Comparison of ENCODE assay signal across 9 cellular contexts in genomic region chr3:143120716-143121239, GRCh38. TPM values are rescaled to one million over a fixed set of nuclear protein-coding genes. Genes with fewer than 3 reads are reported as not detected.
DNase-seq lines count a peak whose midpoint lies in the region; ATAC-seq, FAIRE-seq and TF ChIP-seq lines count a peak whose summit lies in the region.
"Had no signal": no experiment of that assay in that cellular context is flagged by ENCODE, and none has a peak within 500 bp of the region (broad histone marks: within the 10 kb centered on the region; RNA-seq: fewer than 3 reads in every experiment).

No MANE protein-coding gene starts in this region.

- intact Hi-C loops in activated naive CD4-positive, alpha-beta T cell treated with anti-CD3 and anti-CD28 coated beads for 36 hours (cut with micrococcal nuclease): loop anchor here (1.0 to 5.0 kb wide), 9 partner anchors 45 to 642 kb away; no protein-coding TSS in a partner anchor

- H3K27me3 Mint-ChIP-seq in GM23338 (ENCODE audit: insufficient read depth, low read depth, poor library complexity): peaks cover 21% of the 10 kb centered on the region
- H3K27me3 Mint-ChIP-seq in activated naive CD4-positive, alpha-beta T cell treated with anti-CD3 and anti-CD28 coated beads for 36 hours (ENCODE audit: low read depth): no peaks in the 10 kb centered on the region

- H3K79me2 ChIP-seq in GM23338 (replicated peaks; ENCODE audit: insufficient read depth): no peaks in the 10 kb centered on the region

- ATAC-seq in GM23338: peak; percentile 18
- ATAC-seq: body of pancreas had no signal

- no peaks in the 10 kb centered on the region for H3F3A ChIP-seq in GM23338 (replicated peaks; ENCODE audit: low read depth)

- H2AFZ ChIP-seq in GM23338: peak overlapping the region; percentile 89

- H3K4me1 ChIP-seq in GM23338 (ENCODE audit: insufficient read depth) (peaks cover 15% of the 10 kb centered on the region), small intestine (ENCODE audit: control insufficient read depth in 2 of 2, insufficient read depth in 1 of 2, low read depth in 1 of 2, low read length in 1 of 2) (no peaks in the 10 kb centered on the region)

- no peak overlapping the region for H3K27ac ChIP-seq in GM23338 (ENCODE audit: low read depth)
- H3K27ac ChIP-seq in small intestine (ENCODE audit: low read depth in 1 of 2, low read length in 1 of 2): peak overlapping the region in 1 of 2 donors; percentile 75

- no peak overlapping the region for H3K27ac Mint-ChIP-seq in GM23338
- H3K27ac Mint-ChIP-seq in activated naive CD4-positive, alpha-beta T cell treated with anti-CD3 and anti-CD28 coated beads for 36 hours: no peak overlapping the region

- 0 to 1% (median 1%) methylated on average over 32 to 60 of the region's 60 CpGs for whole genome bisulfite sequencing in small intestine, 3 donors

- peak overlapping the region; percentile 81 for H3K4me3 ChIP-seq in GM23338
- peak overlapping the region; percentile 63 to 76 for H3K4me3 ChIP-seq in small intestine (ENCODE audit: low read depth in 1 of 2, low read length in 2 of 2)

- CTCF ChIA-PET in activated naive CD4-positive, alpha-beta T cell treated with anti-CD3 and anti-CD28 coated beads for 36 hours (lab: Charles Lee): interaction anchor here (0.6 to 3.0 kb wide), 25 partner anchors 9 to 862 kb away, joined by 3 to 16 read pairs (median 3); no protein-coding TSS in a partner anchor

- H3K36me3 ChIP-seq in GM23338 (ENCODE audit: insufficient read depth) (no peaks in the 10 kb centered on the region; the same call in 1 of the 2 replicates), small intestine (ENCODE audit: control insufficient read depth in 2 of 2, insufficient read depth in 2 of 2, low read length in 2 of 2) (no peaks in the 10 kb centered on the region)

- peaks cover 2% of the 10 kb centered on the region for H3K9me3 ChIP-seq in small intestine (ENCODE audit: control insufficient read depth, low read depth)
- H3K9me3 ChIP-seq: body of pancreas had no signal

- H3K9me2 ChIP-seq in GM23338 (ENCODE audit: insufficient read depth): no peaks in the 10 kb centered on the region

- H4K20me1 ChIP-seq in GM23338 (replicated peaks; ENCODE audit: insufficient read depth): peaks cover 2% of the 10 kb centered on the region; the same call in 1 of the 2 replicates

- no peaks in the 10 kb centered on the region for H3K9me3 Mint-ChIP-seq in GM23338
- H3K9me3 Mint-ChIP-seq in activated naive CD4-positive, alpha-beta T cell treated with anti-CD3 and anti-CD28 coated beads for 36 hours: no peaks in the 10 kb centered on the region

- peaks cover 16% of the 10 kb centered on the region for H3K36me3 Mint-ChIP-seq in GM23338 (ENCODE audit: low read depth)
- H3K36me3 Mint-ChIP-seq in activated naive CD4-positive, alpha-beta T cell treated with anti-CD3 and anti-CD28 coated beads for 36 hours (ENCODE audit: low read depth): peaks cover 6% of the 10 kb centered on the region

- peaks cover 34% of the 10 kb centered on the region for H3K4me1 Mint-ChIP-seq in GM23338
- H3K4me1 Mint-ChIP-seq in activated naive CD4-positive, alpha-beta T cell treated with anti-CD3 and anti-CD28 coated beads for 36 hours (ENCODE audit: low read depth): peaks cover 41% of the 10 kb centered on the region

- TF ChIP-seq CTCF in GM10266 (IDR thresholded peaks at IDR 0.05; ENCODE audit: control insufficient read depth, insufficient read depth, low read depth, missing control alignments) (peak; percentile 43), GM23338 (conservative IDR thresholded peaks at IDR 0.05; ENCODE audit: low read depth in 2 of 2) (no peak)

- no peak for FAIRE-seq in small intestine (lab: Jason Lieb, UNC)

- peak; percentile 73 for DNase-seq in GM10266 (ENCODE audit: extremely low spot score)
- peak; percentile 43 for DNase-seq in GM23338 (ENCODE audit: low spot score)
- DNase-seq in NCI-H146 (lab: John Stamatoyannopoulos, UW): peak; percentile 67
- DNase-seq in activated naive CD4-positive, alpha-beta T cell treated with anti-CD3 and anti-CD28 coated beads for 36 hours: peak; percentile 53
- DNase-seq in hepatic stellate cell (ENCODE audit: low spot score): peak; percentile 34
- DNase-seq in small intestine: no peak
- no peak for DNase-seq in NCI-H2107 treated with DMSO at 0.1 percent for 48 hours (lab: John Stamatoyannopoulos, UW; ENCODE audit: unreplicated experiment)
- DNase-seq in HT-29 (ENCODE audit: low spot score): no peak

- H3K4me3 Mint-ChIP-seq in GM23338: peak overlapping the region; percentile 66; the same call in 2 of the 3 replicates
- H3K4me3 Mint-ChIP-seq in activated naive CD4-positive, alpha-beta T cell treated with anti-CD3 and anti-CD28 coated beads for 36 hours: peak overlapping the region; percentile 62

- H3K27me3 ChIP-seq in GM23338 (ENCODE audit: insufficient read depth): peaks cover 33% of the 10 kb centered on the region
- H3K27me3 ChIP-seq in small intestine (ENCODE audit: control insufficient read depth in 2 of 2, insufficient read depth in 2 of 2, low read length in 2 of 2): peaks cover 0 to 14% of the 10 kb centered on the region in 2 donors

- peak overlapping the region; percentile 97 for H3K4me2 ChIP-seq in GM23338

TF ChIP-seq in GM23338, 12 proteins besides CTCF, POLR2A, EP300 and RAD21:
- no peak for TF ChIP-seq ZNF331 (CRISPR knock-in tag; IDR thresholded peaks at IDR 0.05; ENCODE audit: low read depth)
- no peak for TF ChIP-seq ZNF114 (CRISPR knock-in tag; IDR thresholded peaks at IDR 0.05)
- TF ChIP-seq POLR2AphosphoS5 (IDR thresholded peaks at IDR 0.05; ENCODE audit: low read depth): no peak
- TF ChIP-seq JUNB (IDR thresholded peaks at IDR 0.05; ENCODE audit: unreplicated experiment): no peak
- TF ChIP-seq CREB1 (CRISPR knock-in tag; IDR thresholded peaks at IDR 0.05; ENCODE audit: low read depth): no peak
- TF ChIP-seq, protein P1, sequence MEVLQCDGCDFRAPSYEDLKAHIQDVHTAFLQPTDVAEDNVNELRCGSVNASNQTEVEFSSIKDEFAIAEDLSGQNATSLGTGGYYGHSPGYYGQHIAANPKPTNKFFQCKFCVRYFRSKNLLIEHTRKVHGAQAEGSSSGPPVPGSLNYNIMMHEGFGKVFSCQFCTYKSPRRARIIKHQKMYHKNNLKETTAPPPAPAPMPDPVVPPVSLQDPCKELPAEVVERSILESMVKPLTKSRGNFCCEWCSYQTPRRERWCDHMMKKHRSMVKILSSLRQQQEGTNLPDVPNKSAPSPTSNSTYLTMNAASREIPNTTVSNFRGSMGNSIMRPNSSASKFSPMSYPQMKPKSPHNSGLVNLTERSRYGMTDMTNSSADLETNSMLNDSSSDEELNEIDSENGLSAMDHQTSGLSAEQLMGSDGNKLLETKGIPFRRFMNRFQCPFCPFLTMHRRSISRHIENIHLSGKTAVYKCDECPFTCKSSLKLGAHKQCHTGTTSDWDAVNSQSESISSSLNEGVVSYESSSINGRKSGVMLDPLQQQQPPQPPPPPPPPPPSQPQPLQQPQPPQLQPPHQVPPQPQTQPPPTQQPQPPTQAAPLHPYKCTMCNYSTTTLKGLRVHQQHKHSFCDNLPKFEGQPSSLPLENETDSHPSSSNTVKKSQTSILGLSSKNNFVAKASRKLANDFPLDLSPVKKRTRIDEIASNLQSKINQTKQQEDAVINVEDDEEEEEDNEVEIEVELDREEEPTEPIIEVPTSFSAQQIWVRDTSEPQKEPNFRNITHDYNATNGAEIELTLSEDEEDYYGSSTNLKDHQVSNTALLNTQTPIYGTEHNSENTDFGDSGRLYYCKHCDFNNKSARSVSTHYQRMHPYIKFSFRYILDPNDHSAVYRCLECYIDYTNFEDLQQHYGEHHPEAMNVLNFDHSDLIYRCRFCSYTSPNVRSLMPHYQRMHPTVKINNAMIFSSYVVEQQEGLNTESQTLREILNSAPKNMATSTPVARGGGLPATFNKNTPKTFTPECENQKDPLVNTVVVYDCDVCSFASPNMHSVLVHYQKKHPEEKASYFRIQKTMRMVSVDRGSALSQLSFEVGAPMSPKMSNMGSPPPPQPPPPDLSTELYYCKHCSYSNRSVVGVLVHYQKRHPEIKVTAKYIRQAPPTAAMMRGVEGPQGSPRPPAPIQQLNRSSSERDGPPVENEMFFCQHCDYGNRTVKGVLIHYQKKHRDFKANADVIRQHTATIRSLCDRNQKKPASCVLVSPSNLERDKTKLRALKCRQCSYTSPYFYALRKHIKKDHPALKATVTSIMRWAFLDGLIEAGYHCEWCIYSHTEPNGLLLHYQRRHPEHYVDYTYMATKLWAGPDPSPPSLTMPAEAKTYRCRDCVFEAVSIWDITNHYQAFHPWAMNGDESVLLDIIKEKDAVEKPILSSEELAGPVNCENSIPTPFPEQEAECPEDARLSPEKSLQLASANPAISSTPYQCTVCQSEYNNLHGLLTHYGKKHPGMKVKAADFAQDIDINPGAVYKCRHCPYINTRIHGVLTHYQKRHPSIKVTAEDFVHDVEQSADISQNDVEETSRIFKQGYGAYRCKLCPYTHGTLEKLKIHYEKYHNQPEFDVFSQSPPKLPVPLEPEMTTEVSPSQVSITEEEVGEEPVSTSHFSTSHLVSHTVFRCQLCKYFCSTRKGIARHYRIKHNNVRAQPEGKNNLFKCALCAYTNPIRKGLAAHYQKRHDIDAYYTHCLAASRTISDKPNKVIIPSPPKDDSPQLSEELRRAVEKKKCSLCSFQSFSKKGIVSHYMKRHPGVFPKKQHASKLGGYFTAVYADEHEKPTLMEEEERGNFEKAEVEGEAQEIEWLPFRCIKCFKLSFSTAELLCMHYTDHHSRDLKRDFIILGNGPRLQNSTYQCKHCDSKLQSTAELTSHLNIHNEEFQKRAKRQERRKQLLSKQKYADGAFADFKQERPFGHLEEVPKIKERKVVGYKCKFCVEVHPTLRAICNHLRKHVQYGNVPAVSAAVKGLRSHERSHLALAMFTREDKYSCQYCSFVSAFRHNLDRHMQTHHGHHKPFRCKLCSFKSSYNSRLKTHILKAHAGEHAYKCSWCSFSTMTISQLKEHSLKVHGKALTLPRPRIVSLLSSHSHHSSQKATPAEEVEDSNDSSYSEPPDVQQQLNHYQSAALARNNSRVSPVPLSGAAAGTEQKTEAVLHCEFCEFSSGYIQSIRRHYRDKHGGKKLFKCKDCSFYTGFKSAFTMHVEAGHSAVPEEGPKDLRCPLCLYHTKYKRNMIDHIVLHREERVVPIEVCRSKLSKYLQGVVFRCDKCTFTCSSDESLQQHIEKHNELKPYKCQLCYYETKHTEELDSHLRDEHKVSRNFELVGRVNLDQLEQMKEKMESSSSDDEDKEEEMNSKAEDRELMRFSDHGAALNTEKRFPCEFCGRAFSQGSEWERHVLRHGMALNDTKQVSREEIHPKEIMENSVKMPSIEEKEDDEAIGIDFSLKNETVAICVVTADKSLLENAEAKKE (CRISPR knock-in tag; IDR thresholded peaks at IDR 0.05): no peak

RNA-seq across cellular contexts. Expression of gene CHST2, which starts 1.2 kb away (rescaled TPM):
- 23.5 and 28.3 TPM in 2 replicates for total RNA-seq in GM23338 (2014; rRNA removed; shearing (Covaris generic))
- polyA plus RNA-seq in GM23338 (2016; fragmentation: Nextera tagmentation; extraction: Ambion mirVana) (4.1 and 4.3 TPM in 2 replicates), small intestine (1 to 10 TPM in 1 of 3 donors, under 1 TPM in 1, not detected in 1; 0.81 to 2.2 TPM)
- total RNA-seq in activated naive CD4-positive, alpha-beta T cell treated with anti-CD3 and anti-CD28 coated beads for 36 hours: 1 to 10 TPM; 4.2 to 4.4 TPM
- total RNA-seq in HT-29 (2014; rRNA removed; shearing (Covaris generic)): not detected in 2 replicates

Comparison
In these comparisons a context has a peak if more than half of its experiments do, and no peak if none do; other contexts are left out.
1. DNase-seq: peak in GM10266 (single experiment), GM23338 (single experiment), NCI-H146 (single experiment), activated naive CD4-positive, alpha-beta T cell treated with anti-CD3 and anti-CD28 coated beads for 36 hours (single experiment) and hepatic stellate cell (single experiment); none in small intestine (single experiment), NCI-H2107 treated with DMSO at 0.1 percent for 48 hours (single experiment) and HT-29 (single experiment).